In genomic region chr16:24539295-24539849, GRCh38 we compare ENCODE assay signal across 8 cellular contexts. TPM values are rescaled to one million over a fixed set of nuclear protein-coding genes. Genes with fewer than 3 reads are reported as not detected.
DNase-seq lines count a peak whose midpoint lies in the region; ATAC-seq and TF ChIP-seq lines count a peak whose summit lies in the region.

RBBP6 (plus strand) TSS chr16:24539566; CDS start chr16:24540627, 1,061 bp downstream.

- peak within 1 kb of the TSS; percentile 99 for H3K4me3 ChIP-seq in BJ (ENCODE audit: low read depth, low read length)

- DNase-seq in BJ (ENCODE audit: low read depth), result peak; percentile 75
- DNase-seq in GM19238 (ENCODE audit: insufficient read length, low spot score), result peak; percentile 66
- DNase-seq in NCI-H524 (lab: John Stamatoyannopoulos, UW), result peak; percentile 97 to 98
- peak; percentile 91 to 94 for DNase-seq in activated CD4-positive, alpha-beta T cell treated with anti-CD3 and anti-CD28 coated beads for 4 hours
- DNase-seq in stimulated activated CD4-positive, alpha-beta T cell treated with anti-CD3 and anti-CD28 coated beads, Interleukin-1b, Interleukin-23, amount 100 ng/mL, for 4 hours (ENCODE audit: low read depth in 2 of 2), result peak; percentile 90 to 92

- H3K27ac ChIP-seq in cingulate gyrus (ENCODE audit: low read depth, low read length) (peak within 1 kb of the TSS; percentile 93), layer of hippocampus (ENCODE audit: low read depth, low read length) (peak within 1 kb of the TSS; percentile 98)

- TF ChIP-seq CTCF in BJ (IDR thresholded peaks at IDR 0.05; ENCODE audit: insufficient read depth, low read depth, low read length), result peak; percentile 35

- POLR2A ChIA-PET in BJ (lab: Charles Lee), result no interaction called here

- ATAC-seq in HG03442 (IDR thresholded peaks at IDR 0.05; ENCODE audit: unreplicated experiment), result peak; percentile 82

- H3K27me3 ChIP-seq in BJ (ENCODE audit: control insufficient read depth, insufficient read depth, low read length) (no peaks in the 10 kb centered on the region), layer of hippocampus (ENCODE audit: control insufficient read depth, insufficient read depth, low read length) (no peaks in the 10 kb centered on the region)

- H3K36me3 ChIP-seq in BJ (ENCODE audit: control insufficient read depth, insufficient read depth, low read length), result peaks cover 2% of the 10 kb centered on the region; the same call in 1 of the 2 replicates

- CTCF ChIA-PET in BJ (lab: Yijun Ruan, JAX), result interaction anchor here (0.8 to 2.3 kb wide), 3 partner anchors 9 to 22 kb away, joined by 3 to 6 read pairs (median 4); no protein-coding TSS in a partner anchor

RNA-seq across cellular contexts. Expression of gene RBBP6, which starts in this region (rescaled TPM):
- 11.7 and 21.3 TPM in 2 replicates for polyA plus RNA-seq in BJ (2011; rRNA removed)
- 16.1 and 20.1 TPM in 2 replicates for polyA minus RNA-seq in BJ (2011; rRNA and poly(A)+ RNA removed)

Comparison
In these comparisons a context has a peak if more than half of its experiments do, and no peak if none do; other contexts are left out.
1. Peak in every context shown above with its lines: DNase-seq, ATAC-seq, H3K4me3 ChIP-seq and H3K27ac ChIP-seq.